27 cellular contexts compared by ENCODE assay signal in genomic region chr22:19640306-19640705, GRCh38.
"Had no signal": no experiment of that assay in that cellular context is flagged by ENCODE, and none has a peak within 500 bp of the region (broad histone marks: within the 10 kb centered on the region; RNA-seq: fewer than 3 reads in every experiment).

No MANE protein-coding gene starts in this region.

- ATAC-seq: naive thymus-derived CD4-positive, alpha-beta T cell; natural killer cell; stimulated activated effector memory CD8-positive, alpha-beta T cell treated with anti-CD3 and anti-CD28 coated beads, Interleukin-12 subunit alpha, Interleukin-12 subunit beta, amount 100 ng/mL, for 72 hours; stimulated activated naive B cell treated with anti-CD40 and anti-IgM and Interleukin-4, amounts not matched to agents 10 μg/mL and 1 μg/mL and 100 μg/mL, for 72 hours had no signal

- H3K4me3 ChIP-seq: pancreas, prostate gland, right atrium auricular region, right lobe of liver, sigmoid colon, stomach, thoracic aorta, thyroid gland, tibial nerve, upper lobe of left lung, uterus had no signal

- H3K4me3 Mint-ChIP-seq: naive thymus-derived CD4-positive, alpha-beta T cell; natural killer cell; nephron; stimulated activated effector memory CD8-positive, alpha-beta T cell treated with anti-CD3 and anti-CD28 coated beads, Interleukin-12 subunit alpha, Interleukin-12 subunit beta, amount 100 ng/mL, for 72 hours; stimulated activated naive B cell treated with anti-CD40 and anti-IgM and Interleukin-4, amounts not matched to agents 10 μg/mL and 1 μg/mL and 100 μg/mL, for 72 hours; stimulated activated naive CD8-positive, alpha-beta T cell treated with anti-CD3 and anti-CD28 coated beads, Interleukin-15, Interleukin-2, amounts not matched to agents 100 ng/mL and 50 ng/mL, for 24 hours had no signal

- FAIRE-seq: pancreas, small intestine had no signal

- H3K4me1 Mint-ChIP-seq: naive thymus-derived CD4-positive, alpha-beta T cell; natural killer cell; nephron; stimulated activated effector memory CD8-positive, alpha-beta T cell treated with anti-CD3 and anti-CD28 coated beads, Interleukin-12 subunit alpha, Interleukin-12 subunit beta, amount 100 ng/mL, for 72 hours; stimulated activated naive B cell treated with anti-CD40 and anti-IgM and Interleukin-4, amounts not matched to agents 10 μg/mL and 1 μg/mL and 100 μg/mL, for 72 hours had no signal

- H3K36me3 ChIP-seq: neutrophil, pancreas, prostate gland, right atrium auricular region, right lobe of liver, sigmoid colon, stomach, thoracic aorta, thyroid gland, tibial nerve, upper lobe of left lung, uterus had no signal

- DNase-seq: naive thymus-derived CD4-positive, alpha-beta T cell; natural killer cell; nucleus accumbens; pancreas; retina; right lobe of liver; sigmoid colon; small intestine; stimulated activated CD4-positive, alpha-beta T cell treated with anti-CD3 and anti-CD28 coated beads, Interleukin-15, amount 100 ng/mL, for 24 hours; stimulated activated CD4-positive, alpha-beta T cell treated with anti-CD3 and anti-CD28 coated beads, Interleukin-2, amount 100 ng/mL, for 24 hours; stimulated activated CD4-positive, alpha-beta T cell treated with anti-CD3 and anti-CD28 coated beads, Interleukin-2, amount 100 ng/mL, for 48 hours; stimulated activated CD4-positive, alpha-beta T cell treated with anti-CD3 and anti-CD28 coated beads, Interleukin-4, amount 100 ng/mL, for 24 hours; stimulated activated naive B cell treated with anti-CD40 and anti-IgM and Interleukin-4, amounts not matched to agents 10 μg/mL and 1 μg/mL and 100 μg/mL, for 72 hours; stimulated activated naive CD4-positive, alpha-beta T cell treated with Interleukin-2 at 50 U/mL for 16 hours; stomach; thyroid gland; trophoblast cell; upper lobe of left lung; uterus had no signal

- H3K27me3 ChIP-seq: neutrophil, pancreas, right atrium auricular region, right lobe of liver, thyroid gland, upper lobe of left lung, uterus had no signal

- H3K4me1 ChIP-seq: pancreas, prostate gland, right atrium auricular region, right lobe of liver, sigmoid colon, stomach, thyroid gland, tibial nerve, uterus had no signal

- H3K27ac Mint-ChIP-seq: naive thymus-derived CD4-positive, alpha-beta T cell; natural killer cell; nephron; stimulated activated effector memory CD8-positive, alpha-beta T cell treated with anti-CD3 and anti-CD28 coated beads, Interleukin-12 subunit alpha, Interleukin-12 subunit beta, amount 100 ng/mL, for 72 hours; stimulated activated naive B cell treated with anti-CD40 and anti-IgM and Interleukin-4, amounts not matched to agents 10 μg/mL and 1 μg/mL and 100 μg/mL, for 72 hours; stimulated activated naive CD8-positive, alpha-beta T cell treated with anti-CD3 and anti-CD28 coated beads, Interleukin-15, Interleukin-2, amounts not matched to agents 100 ng/mL and 50 ng/mL, for 24 hours had no signal

- H3K36me3 Mint-ChIP-seq: naive thymus-derived CD4-positive, alpha-beta T cell; natural killer cell; stimulated activated effector memory CD8-positive, alpha-beta T cell treated with anti-CD3 and anti-CD28 coated beads, Interleukin-12 subunit alpha, Interleukin-12 subunit beta, amount 100 ng/mL, for 72 hours; stimulated activated naive B cell treated with anti-CD40 and anti-IgM and Interleukin-4, amounts not matched to agents 10 μg/mL and 1 μg/mL and 100 μg/mL, for 72 hours had no signal

- H3K27ac ChIP-seq: neutrophil, pancreas, prostate gland, right atrium auricular region, right lobe of liver, sigmoid colon, stomach, thoracic aorta, thyroid gland, tibial nerve, upper lobe of left lung, uterus had no signal

- H3K9me3 ChIP-seq: neutrophil, pancreas, prostate gland, right atrium auricular region, right lobe of liver, sigmoid colon, stomach, thoracic aorta, thyroid gland, tibial nerve, upper lobe of left lung, uterus had no signal

- H3K9me3 Mint-ChIP-seq: naive thymus-derived CD4-positive, alpha-beta T cell; natural killer cell; nephron; stimulated activated effector memory CD8-positive, alpha-beta T cell treated with anti-CD3 and anti-CD28 coated beads, Interleukin-12 subunit alpha, Interleukin-12 subunit beta, amount 100 ng/mL, for 72 hours; stimulated activated naive B cell treated with anti-CD40 and anti-IgM and Interleukin-4, amounts not matched to agents 10 μg/mL and 1 μg/mL and 100 μg/mL, for 72 hours; stimulated activated naive CD8-positive, alpha-beta T cell treated with anti-CD3 and anti-CD28 coated beads, Interleukin-15, Interleukin-2, amounts not matched to agents 100 ng/mL and 50 ng/mL, for 24 hours had no signal
